ENCODE assay signal across 19 cellular contexts in genomic region chr15:58703610-58704009, GRCh38. TPM values are rescaled to one million over a fixed set of nuclear protein-coding genes. Genes with fewer than 3 reads are reported as not detected.
DNase-seq lines count a peak whose midpoint lies in the region; ATAC-seq and TF ChIP-seq lines count a peak whose summit lies in the region.
"Had no signal": no experiment of that assay in that cellular context is flagged by ENCODE, and none has a peak within 500 bp of the region (broad histone marks: within the 10 kb centered on the region; RNA-seq: fewer than 3 reads in every experiment).

No MANE protein-coding gene starts in this region.

- H3K56ac ChIP-seq in H9 (ENCODE audit: insufficient read length, low read depth, low read length) = no peak overlapping the region

- no peak overlapping the region for H2BK15ac ChIP-seq in H9 (ENCODE audit: low read depth, low read length)

- H3K23ac ChIP-seq in H9 (ENCODE audit: insufficient read length, low read depth, low read length) = no peak overlapping the region

- POLR2A ChIA-PET in activated B cell treated with CpG ODN at 0.5 μM for 24 hours (lab: Charles Lee) = no interaction called here

- no peak overlapping the region for H2BK120ac ChIP-seq in H9 (ENCODE audit: low read depth, low read length, poor library complexity, severe bottlenecking)

- no CpG with 5 or more reads among the region's 4 CpGs for WGBS in H9 (ENCODE audit: extremely low coverage, insufficient read length, low lambda C conversion rate)

- no peak overlapping the region for H3T11ph ChIP-seq in H9 (ENCODE audit: low read length)

- H3K27me3 Mint-ChIP-seq in CD14-positive monocyte (ENCODE audit: low read depth in 3 of 3) (no peaks in the 10 kb centered on the region), H9 (ENCODE audit: low read depth) (no peaks in the 10 kb centered on the region), activated B cell treated with CpG ODN at 0.5 μM for 24 hours (no peaks in the 10 kb centered on the region), natural killer cell (ENCODE audit: low read depth in 2 of 2) (no peaks in the 10 kb centered on the region)

- no peaks in the 10 kb centered on the region for H4K20me1 ChIP-seq in H9 (ENCODE audit: control insufficient read depth, insufficient read depth, insufficient read length)

- H3K4me3 Mint-ChIP-seq in CD14-positive monocyte = peak overlapping the region in 1 of 2 donors; percentile 11
- no peak overlapping the region for H3K4me3 Mint-ChIP-seq in H9
- no peak overlapping the region for H3K4me3 Mint-ChIP-seq in activated B cell treated with CpG ODN at 0.5 μM for 24 hours
- no peak overlapping the region for H3K4me3 Mint-ChIP-seq in natural killer cell
- H3K4me3 Mint-ChIP-seq: activated T-cell treated with anti-CD3 and anti-CD28 coated beads, Interleukin-2, amount 50 U/mL, for 72 hours had no signal

- H2BK20ac ChIP-seq in H9 (ENCODE audit: low read depth, low read length, poor library complexity, severe bottlenecking) = no peak overlapping the region

- H3K4ac ChIP-seq in H9 (ENCODE audit: low read depth, low read length) = no peak overlapping the region

- H3K79me2 ChIP-seq in H9 (ENCODE audit: insufficient read depth, low read length) = peaks cover 4% of the 10 kb centered on the region; the same call in 1 of the 2 replicates

- H3K4me1 ChIP-seq in H9 (ENCODE audit: insufficient read depth, low read length) = no peaks in the 10 kb centered on the region

- TF ChIP-seq CTCF in CD14-positive monocyte (IDR thresholded peaks at IDR 0.05) (no peak), H9 (conservative IDR thresholded peaks at IDR 0.05) (no peak), activated B cell treated with CpG ODN at 0.5 μM for 24 hours (IDR thresholded peaks at IDR 0.05) (no peak), natural killer cell (IDR thresholded peaks at IDR 0.05) (no peak)

- H4K91ac ChIP-seq in H9 (ENCODE audit: insufficient read length, low read depth, low read length) = no peak overlapping the region

- H3K14ac ChIP-seq in H9 (ENCODE audit: insufficient read depth, low read length) = no peak overlapping the region

- H3K27ac ChIP-seq in H9 (ENCODE audit: insufficient read length, low read depth, low read length) = no peak overlapping the region
- H3K27ac ChIP-seq: C4-2B had no signal

- H2AFZ ChIP-seq in H9 (ENCODE audit: low read length) = no peak overlapping the region

- H3K9me3 Mint-ChIP-seq in CD14-positive monocyte (peaks cover 5 to 21% (median 9%) of the 10 kb centered on the region in 7 donors), H9 (peaks cover 6 to 13% of the 10 kb centered on the region in 2 experiments), activated B cell treated with CpG ODN at 0.5 μM for 24 hours (peaks cover 19% of the 10 kb centered on the region), natural killer cell (no peaks in the 10 kb centered on the region)

- DNase-seq in CD14-positive monocyte (ENCODE audit: low spot score) = no peak
- DNase-seq in H9 = no peak
- no peak for DNase-seq in activated B cell treated with CpG ODN at 0.5 μM for 24 hours
- DNase-seq in natural killer cell = no peak
- no peak for DNase-seq in NCI-H2029 (lab: John Stamatoyannopoulos, UW)
- no peak for DNase-seq in DMS153 (lab: John Stamatoyannopoulos, UW)
- DNase-seq in mucosa of gallbladder (ENCODE audit: low spot score) = no peak
- DNase-seq: activated T-cell treated with anti-CD3 and anti-CD28 coated beads, Interleukin-2, amount 50 U/mL, for 72 hours; DMS 273 treated with DMSO at 0.1 percent for 48 hours; GOT3; kidney; NCI-H1436 treated with DMSO at 0.1 percent for 48 hours; NCI-H510A treated with DMSO at 0.1 percent for 48 hours; nucleus accumbens; SIG-M5; substantia nigra had no signal

- H3K36me3 Mint-ChIP-seq in CD14-positive monocyte (peaks cover 49 to 64% of the 10 kb centered on the region in 2 donors), H9 (ENCODE audit: insufficient read depth in 1 of 3, low read depth in 3 of 3) (peaks cover 22 to 31% (median 26%) of the 10 kb centered on the region in 3 experiments), activated B cell treated with CpG ODN at 0.5 μM for 24 hours (ENCODE audit: low read depth) (peaks cover 62% of the 10 kb centered on the region), natural killer cell (no peaks in the 10 kb centered on the region)

- ATAC-seq in activated B cell treated with CpG ODN at 0.5 μM for 24 hours (ENCODE audit: low read depth) = no peak
- ATAC-seq in natural killer cell = no peak
- ATAC-seq: activated T-cell treated with anti-CD3 and anti-CD28 coated beads, Interleukin-2, amount 50 U/mL, for 72 hours; Panc1 had no signal

- no peak overlapping the region for H4K8ac ChIP-seq in H9 (replicated peaks; ENCODE audit: insufficient read length, low read depth, low read length)

- H2BK12ac ChIP-seq in H9 (ENCODE audit: insufficient read length, low read depth, low read length) = no peak overlapping the region

- peaks cover 6% of the 10 kb centered on the region for H3K79me1 ChIP-seq in H9 (ENCODE audit: insufficient read depth, low read depth, low read length, poor library complexity, severe bottlenecking)

- H3K9ac ChIP-seq in H9 (ENCODE audit: extremely low read depth, insufficient read length, low read length) = no peak overlapping the region

- no peaks in the 10 kb centered on the region for H3K23me2 ChIP-seq in H9 (ENCODE audit: insufficient read length, low read depth, low read length, poor library complexity, severe bottlenecking)

- no peak overlapping the region for H4K5ac ChIP-seq in H9 (ENCODE audit: insufficient read length, low read depth, low read length)

- no peak overlapping the region for H2BK5ac ChIP-seq in H9 (ENCODE audit: insufficient read length, low read length)

- intact Hi-C loops in CD14-positive monocyte (cut with micrococcal nuclease) = no loop called here
- intact Hi-C loops in activated B cell treated with CpG ODN at 0.5 μM for 24 hours (cut with micrococcal nuclease) = no loop called here
- intact Hi-C loops in natural killer cell (cut with micrococcal nuclease) = no loop called here

- no peak overlapping the region for H3K4me2 ChIP-seq in H9 (ENCODE audit: insufficient read depth, insufficient read length, low read length)

- H3K27ac Mint-ChIP-seq in CD14-positive monocyte = peak overlapping the region; percentile 13 to 84 (median 64)
- peak overlapping the region in 2 of 3 experiments; percentile 28 to 36; a peak in 1 of 7 replicates for H3K27ac Mint-ChIP-seq in H9
- peak overlapping the region; percentile 22 for H3K27ac Mint-ChIP-seq in activated B cell treated with CpG ODN at 0.5 μM for 24 hours
- peak overlapping the region; percentile 46 to 69 for H3K27ac Mint-ChIP-seq in natural killer cell
- H3K27ac Mint-ChIP-seq: activated naive CD4-positive, alpha-beta T cell treated with anti-CD3 and anti-CD28 coated beads, Interleukin-2, amount 50 U/mL, for 72 hours; activated T-cell treated with anti-CD3 and anti-CD28 coated beads, Interleukin-2, amount 50 U/mL, for 72 hours had no signal

- no peaks in the 10 kb centered on the region for H3K9me3 ChIP-seq in H9 (ENCODE audit: control insufficient read depth, low read depth, low read length)

- H3K27me3 ChIP-seq in H9 (ENCODE audit: insufficient read depth, low read length) = no peaks in the 10 kb centered on the region

- no peak overlapping the region for H2AK5ac ChIP-seq in H9 (ENCODE audit: insufficient read length, low read length)

- H3K18ac ChIP-seq in H9 (ENCODE audit: insufficient read length, low read depth, low read length) = no peak overlapping the region

- CTCF ChIA-PET in activated B cell treated with CpG ODN at 0.5 μM for 24 hours (lab: Charles Lee) = no interaction called here

- peaks cover 28% of the 10 kb centered on the region for H3K4me1 Mint-ChIP-seq in CD14-positive monocyte
- peaks cover 0 to 5% of the 10 kb centered on the region in 2 experiments; a peak in 2 of 4 replicates for H3K4me1 Mint-ChIP-seq in H9
- H3K4me1 Mint-ChIP-seq in activated B cell treated with CpG ODN at 0.5 μM for 24 hours = peaks cover 65% of the 10 kb centered on the region
- peaks cover 60 to 85% of the 10 kb centered on the region in 2 donors for H3K4me1 Mint-ChIP-seq in natural killer cell

RNA-seq across cellular contexts. Expression of gene ADAM10, which starts 45.9 kb away (rescaled TPM):
- polyA plus RNA-seq in CD14-positive monocyte = 100 to 1,000 TPM; 149 to 269 TPM
- total RNA-seq in H9 (2021) (150 and 159 TPM in 2 replicates), activated B cell treated with CpG ODN at 0.5 μM for 24 hours (87.7 and 91.6 TPM in 2 replicates), natural killer cell (100 to 1,000 TPM; 223 to 297 (median 259) TPM), mucosa of gallbladder (134 TPM)
